In the genomic region with DNA sequence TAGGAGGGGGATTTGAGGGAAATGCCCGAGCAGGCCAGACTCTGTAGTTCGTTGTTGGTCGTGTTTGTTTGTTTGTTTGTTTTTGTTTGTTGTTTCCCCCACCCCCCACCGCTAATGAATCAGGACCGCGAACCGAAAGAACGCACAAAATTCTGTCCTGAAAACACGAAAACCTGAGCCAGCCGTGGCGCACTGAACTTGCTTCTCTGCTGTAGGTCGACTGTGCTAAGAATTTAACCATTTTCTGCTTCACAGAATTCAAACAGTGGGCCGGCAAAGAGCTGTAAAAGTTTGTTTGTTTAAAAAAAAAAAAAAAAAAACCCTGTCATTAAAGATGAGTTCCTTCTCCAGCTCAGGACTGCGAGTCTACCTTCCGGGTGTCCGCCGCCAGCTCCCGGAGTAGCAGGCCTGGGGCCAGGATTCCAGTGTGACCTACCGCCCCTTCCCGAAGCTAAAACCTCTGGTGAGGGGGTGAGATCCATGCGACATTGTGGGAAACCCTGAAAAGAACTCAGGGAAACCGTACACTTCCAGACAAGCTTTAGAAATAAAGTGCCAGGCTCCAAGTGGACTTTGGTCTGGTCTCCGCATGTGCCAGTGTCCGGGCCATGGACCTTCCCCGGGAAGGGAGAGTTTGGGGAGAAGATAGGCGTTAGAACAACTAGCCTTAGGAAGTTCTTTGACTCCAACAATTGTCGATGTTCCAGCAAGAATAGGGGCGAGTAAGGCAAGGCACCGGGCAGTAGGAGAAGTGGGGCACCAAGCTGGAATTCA, we compare ENCODE assay signal across 11 cellular contexts. TPM values are rescaled to one million over a fixed set of nuclear protein-coding genes. Genes with fewer than 3 reads are reported as not detected.
DNase-seq lines count a peak whose midpoint lies in the region; ATAC-seq and TF ChIP-seq lines count a peak whose summit lies in the region.
"Had no signal": no experiment of that assay in that cellular context is flagged by ENCODE, and none has a peak within 500 bp of the region (broad histone marks: within the 10 kb centered on the region; RNA-seq: fewer than 3 reads in every experiment).

No MANE protein-coding gene starts in this region.

- peaks cover 19% of the 10 kb centered on the region for H3K9me3 Mint-ChIP-seq in glutamatergic neuron (ENCODE audit: unreplicated experiment)

- TF ChIP-seq CTCF in glutamatergic neuron (IDR thresholded peaks at IDR 0.05; ENCODE audit: partially characterized antibody, unreplicated experiment) (no peak), gastrocnemius medialis (IDR thresholded peaks at IDR 0.05 in 4 of 5, conservative IDR thresholded peaks at IDR 0.05 in 1 of 5) (no peak)

- H3K4me3 Mint-ChIP-seq in glutamatergic neuron (ENCODE audit: unreplicated experiment) = peak overlapping the region; percentile 86

- peak overlapping the region; percentile 63 to 73 (median 67) for H3K4me3 ChIP-seq in gastrocnemius medialis

- ATAC-seq in gastrocnemius medialis (peak in 1 of 2 donors; percentile 22), GM18909 (IDR thresholded peaks at IDR 0.05; ENCODE audit: poor library complexity, unreplicated experiment) (no peak), HG02610 (IDR thresholded peaks at IDR 0.05; ENCODE audit: unreplicated experiment) (no peak)

- peaks cover 64% of the 10 kb centered on the region for H3K27me3 Mint-ChIP-seq in glutamatergic neuron (ENCODE audit: unreplicated experiment)

- DNase-seq in NCI-H1105 treated with DMSO at 0.1 percent for 48 hours (lab: John Stamatoyannopoulos, UW) = peak; percentile 18
- no peak for DNase-seq in NCI-H1105 (lab: John Stamatoyannopoulos, UW)
- DNase-seq in RPMI7951 (ENCODE audit: low read depth) = peak; percentile 53
- DNase-seq in glutamatergic neuron = no peak
- DNase-seq in gastrocnemius medialis = no peak
- no peak for DNase-seq in kidney tubule cell (ENCODE audit: low spot score)
- DNase-seq: activated CD4-positive, alpha-beta T cell treated with anti-CD3 and anti-CD28 coated beads, Interleukin-2, amount 50 U/mL, for 1 hour; DND-41; esophagus squamous epithelium had no signal

- intact Hi-C loops in gastrocnemius medialis (cut with DNase I; ENCODE audit: low total_unique reads) = no loop called here

- no peaks in the 10 kb centered on the region for H3K36me3 ChIP-seq in gastrocnemius medialis
- H3K36me3 ChIP-seq: esophagus squamous epithelium had no signal

- TF ChIP-seq POLR2A in gastrocnemius medialis (IDR thresholded peaks at IDR 0.05) = no peak

- peaks cover 0 to 18% of the 10 kb centered on the region in 2 donors for H3K4me1 ChIP-seq in gastrocnemius medialis

- no peaks in the 10 kb centered on the region for H3K36me3 Mint-ChIP-seq in glutamatergic neuron (ENCODE audit: unreplicated experiment)

- peaks cover 24 to 30% (median 28%) of the 10 kb centered on the region in 3 donors for H3K27me3 ChIP-seq in gastrocnemius medialis

- peak overlapping the region; percentile 82 to 94 (median 90) for H3K27ac ChIP-seq in gastrocnemius medialis
- H3K27ac ChIP-seq: esophagus squamous epithelium had no signal

- H3K27ac Mint-ChIP-seq in glutamatergic neuron (ENCODE audit: unreplicated experiment) = peak overlapping the region; percentile 39

- in situ Hi-C loops in gastrocnemius medialis (cut with MboI; ENCODE audit: low sequenced_read_pairs in 4 of 4) = loop anchor here in 2 of 4 donors (25.0 kb wide), 1 partner anchor 218 kb away; no protein-coding TSS in a partner anchor

- H3K4me1 Mint-ChIP-seq in glutamatergic neuron (ENCODE audit: low read depth, unreplicated experiment) = peaks cover 11% of the 10 kb centered on the region

- no peaks in the 10 kb centered on the region for H3K9me3 ChIP-seq in gastrocnemius medialis

RNA-seq across cellular contexts. Expression of a gene that starts 12.0 kb away (rescaled TPM):
- 0.10 and 0.84 TPM in 2 replicates for total RNA-seq in RPMI7951 (2014; rRNA removed; shearing (Covaris generic))
- not detected for total RNA-seq in glutamatergic neuron (ENCODE audit: unreplicated experiment)
- total RNA-seq in gastrocnemius medialis = under 1 TPM in 3 of 4 donors, not detected in 1; 0.19 to 0.47 (median 0.39) TPM
- total RNA-seq: esophagus squamous epithelium had no signal

RNA-seq across cellular contexts. Expression of a gene that starts 14.8 kb away (rescaled TPM):
- total RNA-seq in RPMI7951 (2014; rRNA removed; shearing (Covaris generic)) = 12.1 and 12.2 TPM in 2 replicates
- total RNA-seq in glutamatergic neuron (ENCODE audit: unreplicated experiment) = not detected
- 1 to 10 TPM; 3.3 to 5.2 (median 4.3) TPM for total RNA-seq in gastrocnemius medialis
- total RNA-seq: esophagus squamous epithelium had no signal

Comparison
In these comparisons a context has a peak if more than half of its experiments do, and no peak if none do; other contexts are left out.
1. DNase-seq: peak in NCI-H1105 treated with DMSO at 0.1 percent for 48 hours (single experiment) and RPMI7951 (single experiment); none in NCI-H1105 (single experiment), glutamatergic neuron (single experiment), gastrocnemius medialis (0 of 2) and kidney tubule cell (single experiment).